ENCODE assay signal across 11 cellular contexts in the genomic region with DNA sequence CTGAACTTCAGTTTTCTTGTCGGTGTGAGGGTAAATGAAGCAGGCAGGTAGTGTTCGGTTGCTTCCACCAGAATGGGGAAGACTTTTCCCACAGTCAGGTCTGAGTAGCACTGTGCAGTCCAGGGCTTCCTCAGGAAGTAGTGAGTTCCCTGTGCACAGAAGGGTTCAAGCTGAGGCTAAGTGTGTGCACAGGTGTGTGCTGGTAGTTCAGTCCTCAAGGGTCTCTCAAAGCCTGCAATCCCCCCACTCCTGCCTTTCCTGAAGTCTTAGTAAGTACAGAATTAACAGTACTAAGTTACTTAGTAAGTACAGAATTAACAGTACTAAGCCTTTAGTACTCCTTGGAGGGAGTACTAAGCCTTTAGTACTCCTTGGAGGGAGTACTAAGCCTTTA. TPM values are rescaled to one million over a fixed set of nuclear protein-coding genes. Genes with fewer than 3 reads are reported as not detected.
DNase-seq lines count a peak whose midpoint lies in the region; ATAC-seq and TF ChIP-seq lines count a peak whose summit lies in the region.
"Had no signal": no experiment of that assay in that cellular context is flagged by ENCODE, and none has a peak within 500 bp of the region (broad histone marks: within the 10 kb centered on the region; RNA-seq: fewer than 3 reads in every experiment).

No MANE protein-coding gene starts in this region.

- no peaks in the 10 kb centered on the region; the same call in 1 of the 2 replicates for H3K36me3 ChIP-seq in BE2C
- no peaks in the 10 kb centered on the region for H3K36me3 ChIP-seq in iPS-18a (ENCODE audit: control insufficient read depth, low read depth, low read length)
- H3K36me3 ChIP-seq in prostate gland: no peaks in the 10 kb centered on the region
- H3K36me3 ChIP-seq: MG63 had no signal

- WGBS in prostate gland: 32% methylated on average over 2 of the region's 2 CpGs

- H3K4me1 Mint-ChIP-seq in WTC11: peaks cover 62% of the 10 kb centered on the region
- H3K4me1 Mint-ChIP-seq in activated CD8-positive, alpha-beta T cell treated with anti-CD3 and anti-CD28 coated beads, Interleukin-2, amount 10 ng/mL, durations not matched to agents 7 days and 5 days (ENCODE audit: low read depth): peaks cover 7% of the 10 kb centered on the region

- H3K4me3 ChIP-seq in BE2C (ENCODE audit: low read depth, low read length): peak overlapping the region; percentile 96
- peak overlapping the region; percentile 82 for H3K4me3 ChIP-seq in iPS-18a (ENCODE audit: low read length)
- H3K4me3 ChIP-seq in prostate gland: peak overlapping the region; percentile 43 to 48

- H3K27ac Mint-ChIP-seq in WTC11: no peak overlapping the region
- no peak overlapping the region for H3K27ac Mint-ChIP-seq in activated CD8-positive, alpha-beta T cell treated with anti-CD3 and anti-CD28 coated beads, Interleukin-2, amount 10 ng/mL, durations not matched to agents 7 days and 5 days
- H3K27ac Mint-ChIP-seq: activated CD8-positive, alpha-beta memory T cell treated with anti-CD3 and anti-CD28 coated beads, Interleukin-2, amount 10 ng/mL, durations not matched to agents 7 days and 5 days had no signal

- H3K4me1 ChIP-seq in BE2C (peaks cover 12% of the 10 kb centered on the region), iPS-18a (ENCODE audit: control insufficient read depth, low read depth, low read length) (peaks cover 28% of the 10 kb centered on the region), prostate gland (replicated peaks) (no peaks in the 10 kb centered on the region)

- no peak for TF ChIP-seq POLR2A in prostate gland (IDR thresholded peaks at IDR 0.05)

- CTCF ChIA-PET in WTC11 (lab: Charles Lee): interaction anchor here (1.0 to 2.9 kb wide), 8 partner anchors 13 to 209 kb away, joined by 3 to 12 read pairs (median 8); no protein-coding TSS in a partner anchor
- CTCF ChIA-PET in activated CD8-positive, alpha-beta T cell treated with anti-CD3 and anti-CD28 coated beads, Interleukin-2, amount 10 ng/mL, durations not matched to agents 7 days and 5 days (lab: Charles Lee): interaction anchor here (1.4 kb wide), 1 partner anchor 31 kb away, joined by 4 read pairs; no protein-coding TSS in a partner anchor

- no peaks in the 10 kb centered on the region for H3K9me3 ChIP-seq in BE2C
- H3K9me3 ChIP-seq in iPS-18a (ENCODE audit: control insufficient read depth, low read depth, low read length): no peaks in the 10 kb centered on the region
- no peaks in the 10 kb centered on the region for H3K9me3 ChIP-seq in prostate gland
- H3K9me3 ChIP-seq: MG63 had no signal

- no peaks in the 10 kb centered on the region; the same call in 1 of the 2 replicates for H3K36me3 Mint-ChIP-seq in WTC11
- H3K36me3 Mint-ChIP-seq in activated CD8-positive, alpha-beta T cell treated with anti-CD3 and anti-CD28 coated beads, Interleukin-2, amount 10 ng/mL, durations not matched to agents 7 days and 5 days (ENCODE audit: low read depth): no peaks in the 10 kb centered on the region
- H3K36me3 Mint-ChIP-seq: activated CD8-positive, alpha-beta memory T cell treated with anti-CD3 and anti-CD28 coated beads, Interleukin-2, amount 10 ng/mL, durations not matched to agents 7 days and 5 days had no signal

- H3K4me3 Mint-ChIP-seq in WTC11: peak overlapping the region; percentile 83
- H3K4me3 Mint-ChIP-seq in activated CD8-positive, alpha-beta T cell treated with anti-CD3 and anti-CD28 coated beads, Interleukin-2, amount 10 ng/mL, durations not matched to agents 7 days and 5 days: no peak overlapping the region
- H3K4me3 Mint-ChIP-seq: activated CD8-positive, alpha-beta memory T cell treated with anti-CD3 and anti-CD28 coated beads, Interleukin-2, amount 10 ng/mL, durations not matched to agents 7 days and 5 days had no signal

- no peak for ATAC-seq in WTC11
- ATAC-seq in activated CD8-positive, alpha-beta T cell treated with anti-CD3 and anti-CD28 coated beads, Interleukin-2, amount 10 ng/mL, durations not matched to agents 7 days and 5 days: no peak
- ATAC-seq: activated CD8-positive, alpha-beta memory T cell treated with anti-CD3 and anti-CD28 coated beads, Interleukin-2, amount 10 ng/mL, durations not matched to agents 7 days and 5 days had no signal

- peaks cover 9% of the 10 kb centered on the region; the same call in 1 of the 2 replicates for H3K27me3 Mint-ChIP-seq in WTC11 (ENCODE audit: low read depth)
- H3K27me3 Mint-ChIP-seq in activated CD8-positive, alpha-beta T cell treated with anti-CD3 and anti-CD28 coated beads, Interleukin-2, amount 10 ng/mL, durations not matched to agents 7 days and 5 days (ENCODE audit: low read depth): peaks cover 51% of the 10 kb centered on the region

- H3K9ac ChIP-seq in iPS-18a (ENCODE audit: low read length): peak overlapping the region; percentile 50

- intact Hi-C loops in prostate gland (cut with DNase I): no loop called here

- H3K27me3 ChIP-seq in BE2C: no peaks in the 10 kb centered on the region
- H3K27me3 ChIP-seq in iPS-18a (ENCODE audit: control insufficient read depth, insufficient read depth, low read length): peaks cover 13% of the 10 kb centered on the region
- H3K27me3 ChIP-seq in prostate gland (replicated peaks; ENCODE audit: insufficient read depth): no peaks in the 10 kb centered on the region
- H3K27me3 ChIP-seq: MG63 had no signal

- TF ChIP-seq CTCF in BE2C (IDR thresholded peaks at IDR 0.05; ENCODE audit: low read depth, low read length): no peak
- TF ChIP-seq CTCF in WTC11 (IDR thresholded peaks at IDR 0.05): no peak
- TF ChIP-seq CTCF in prostate gland (IDR thresholded peaks at IDR 0.05): no peak

- no peaks in the 10 kb centered on the region for H3K9me3 Mint-ChIP-seq in WTC11
- no peaks in the 10 kb centered on the region for H3K9me3 Mint-ChIP-seq in activated CD8-positive, alpha-beta T cell treated with anti-CD3 and anti-CD28 coated beads, Interleukin-2, amount 10 ng/mL, durations not matched to agents 7 days and 5 days (ENCODE audit: insufficient read depth)

- POLR2A ChIA-PET in WTC11 (lab: Charles Lee): no interaction called here
- POLR2A ChIA-PET in activated CD8-positive, alpha-beta T cell treated with anti-CD3 and anti-CD28 coated beads, Interleukin-2, amount 10 ng/mL, durations not matched to agents 7 days and 5 days (lab: Charles Lee): no interaction called here

- no peak overlapping the region for H3K27ac ChIP-seq in iPS-18a (ENCODE audit: low read length)
- no peak overlapping the region for H3K27ac ChIP-seq in prostate gland

- DNase-seq in BE2C: no peak
- DNase-seq in WTC11 (ENCODE audit: low spot score): no peak
- no peak for DNase-seq in prostate gland (ENCODE audit: low spot score)
- DNase-seq in NCI-H774 (lab: John Stamatoyannopoulos, UW): no peak
- no peak for DNase-seq in activated CD8-positive, alpha-beta T cell treated with anti-CD3 and anti-CD28 coated beads, Interleukin-2, amount 10 ng/mL, durations not matched to agents 7 days and 5 days
- DNase-seq in medulla oblongata (ENCODE audit: extremely low spot score): no peak
- no peak for DNase-seq in stimulated activated CD4-positive, alpha-beta T cell treated with anti-CD3 and anti-CD28 coated beads, Interleukin-2, amount 100 ng/mL, for 24 hours
- DNase-seq: activated CD8-positive, alpha-beta memory T cell treated with anti-CD3 and anti-CD28 coated beads, Interleukin-2, amount 10 ng/mL, durations not matched to agents 7 days and 5 days; MG63; stimulated activated CD4-positive, alpha-beta T cell treated with anti-CD3 and anti-CD28 coated beads, Interleukin-4, amount 100 ng/mL, for 1 hour had no signal

TF ChIP-seq in WTC11, 78 proteins besides CTCF, POLR2A, EP300 and RAD21 (continues in another document):
- TF ChIP-seq ZNF396 (CRISPR knock-in tag; IDR thresholded peaks at IDR 0.05; ENCODE audit: borderline replicate concordance) (no peak), ATF1 (CRISPR knock-in tag; IDR thresholded peaks at IDR 0.05) (no peak)
- TF ChIP-seq, protein P1, sequence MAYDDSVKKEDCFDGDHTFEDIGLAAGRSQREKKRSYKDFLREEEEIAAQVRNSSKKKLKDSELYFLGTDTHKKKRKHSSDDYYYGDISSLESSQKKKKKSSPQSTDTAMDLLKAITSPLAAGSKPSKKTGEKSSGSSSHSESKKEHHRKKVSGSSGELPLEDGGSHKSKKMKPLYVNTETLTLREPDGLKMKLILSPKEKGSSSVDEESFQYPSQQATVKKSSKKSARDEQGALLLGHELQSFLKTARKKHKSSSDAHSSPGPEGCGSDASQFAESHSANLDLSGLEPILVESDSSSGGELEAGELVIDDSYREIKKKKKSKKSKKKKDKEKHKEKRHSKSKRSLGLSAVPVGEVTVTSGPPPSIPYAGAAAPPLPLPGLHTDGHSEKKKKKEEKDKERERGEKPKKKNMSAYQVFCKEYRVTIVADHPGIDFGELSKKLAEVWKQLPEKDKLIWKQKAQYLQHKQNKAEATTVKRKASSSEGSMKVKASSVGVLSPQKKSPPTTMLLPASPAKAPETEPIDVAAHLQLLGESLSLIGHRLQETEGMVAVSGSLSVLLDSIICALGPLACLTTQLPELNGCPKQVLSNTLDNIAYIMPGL (CRISPR knock-in tag; IDR thresholded peaks at IDR 0.05): no peak

RNA-seq across cellular contexts. Expression of a gene that starts 1.4 kb away (rescaled TPM):
- 65.5 TPM for polyA plus RNA-seq in BE2C (2012; ENCODE audit: insufficient read depth, insufficient read length, low read depth)
- total RNA-seq in WTC11 (2021): 35.0 to 52.6 TPM (median 35.7 TPM) in 3 replicates
- 10 to 100 TPM; 51.6 to 83.2 TPM for total RNA-seq in prostate gland
- under 1 TPM; 0.08 to 0.13 TPM for total RNA-seq in activated CD8-positive, alpha-beta T cell treated with anti-CD3 and anti-CD28 coated beads, Interleukin-2, amount 10 ng/mL, durations not matched to agents 7 days and 5 days

Comparison
In these comparisons a context has a peak if more than half of its experiments do, and no peak if none do; other contexts are left out.
1. H3K4me3 ChIP-seq: peak in every context shown above with its lines; median percentile 96 in BE2C; 82 in iPS-18a; 46 in prostate gland.
2. RNA of a gene that starts 1.4 kb away (total RNA-seq): 51.6 to 83.2 TPM in prostate gland and 35.0 to 52.6 TPM in WTC11; 0.08 to 0.13 TPM in activated CD8-positive, alpha-beta T cell treated with anti-CD3 and anti-CD28 coated beads, Interleukin-2, amount 10 ng/mL, durations not matched to agents 7 days and 5 days; every median in the first group is over 10 times any median in the second.